In genomic region chr2:56743807-56744206, GRCh38 we compare ENCODE assay signal across 18 cellular contexts.
DNase-seq lines count a peak whose midpoint lies in the region; ATAC-seq, FAIRE-seq and TF ChIP-seq lines count a peak whose summit lies in the region.
"Had no signal": no experiment of that assay in that cellular context is flagged by ENCODE, and none has a peak within 500 bp of the region (broad histone marks: within the 10 kb centered on the region; RNA-seq: fewer than 3 reads in every experiment).

No MANE protein-coding gene starts in this region.

- ATAC-seq in HepG2, result no peak

- no peak for TF ChIP-seq RAD21 in liver (IDR thresholded peaks at IDR 0.05)
- no peak for TF ChIP-seq RAD21 in HepG2 (CRISPR knock-in tag; IDR thresholded peaks at IDR 0.05)

- POLR2A ChIA-PET in HepG2 (lab: Yijun Ruan, JAX), result no interaction called here

- H3K27ac Mint-ChIP-seq in endodermal cell, result peak overlapping the region; percentile 3
- H3K27ac Mint-ChIP-seq: CD4-positive, alpha-beta memory T cell had no signal

- H4K5ac ChIP-seq in mesendoderm (ENCODE audit: low read length), result no peak overlapping the region

- H3K23ac ChIP-seq in mesendoderm (ENCODE audit: low read length), result no peak overlapping the region

- H2AK5ac ChIP-seq in mesendoderm (ENCODE audit: low read length), result no peak overlapping the region

- no peaks in the 10 kb centered on the region for H3K79me2 ChIP-seq in HepG2 (ENCODE audit: insufficient read depth, low read length)
- H3K79me2 ChIP-seq in mesendoderm (ENCODE audit: control insufficient read depth, insufficient read depth, low read length), result no peaks in the 10 kb centered on the region

- H3K36me3 ChIP-seq in liver (ENCODE audit: control insufficient read depth in 4 of 4, insufficient read depth in 3 of 4, low read depth in 1 of 4, low read length in 3 of 4) (no peaks in the 10 kb centered on the region), HepG2 (replicated peaks in 1 of 2; ENCODE audit: control insufficient read depth in 1 of 2, insufficient read depth in 2 of 2, low read length in 2 of 2) (no peaks in the 10 kb centered on the region), endodermal cell (ENCODE audit: control insufficient read depth, insufficient read depth, low read length) (no peaks in the 10 kb centered on the region), mesendoderm (ENCODE audit: control insufficient read depth, insufficient read depth, low read length) (no peaks in the 10 kb centered on the region)
- H3K36me3 ChIP-seq: HAP-1 had no signal

- no peak for FAIRE-seq in HepG2 (lab: Jason Lieb, UNC)
- FAIRE-seq: G401.6, GM12892, H54 had no signal

- H3K27ac ChIP-seq in liver (ENCODE audit: low read depth in 1 of 2, low read length in 2 of 2) (no peak overlapping the region), HepG2 (ENCODE audit: extremely low read length, insufficient read depth, low read length) (no peak overlapping the region), endodermal cell (ENCODE audit: low read depth, low read length) (no peak overlapping the region), mesendoderm (ENCODE audit: low read depth, low read length) (peak overlapping the region; percentile 31)

- H3K4ac ChIP-seq in mesendoderm (ENCODE audit: low read depth, low read length), result no peak overlapping the region

- H3K36me3 Mint-ChIP-seq in endodermal cell (ENCODE audit: low read depth), result no peaks in the 10 kb centered on the region
- H3K36me3 Mint-ChIP-seq: CD4-positive, alpha-beta memory T cell had no signal

- no peak overlapping the region for H3K4me3 Mint-ChIP-seq in endodermal cell
- H3K4me3 Mint-ChIP-seq: CD4-positive, alpha-beta memory T cell had no signal

- BruUV-seq in HepG2 (replicated peaks; lab: Mats Ljungman, UMichigan), result no TSS peak

- TF ChIP-seq EP300 in HepG2 (IDR thresholded peaks at IDR 0.05; ENCODE audit: low read depth in 2 of 2, low read length in 2 of 2), result no peak
- no peak for TF ChIP-seq EP300 in HepG2 (CRISPR knock-in tag; IDR thresholded peaks at IDR 0.05; ENCODE audit: borderline replicate concordance)

- no peaks in the 10 kb centered on the region for H3K79me1 ChIP-seq in mesendoderm (ENCODE audit: low read length)

- no peaks in the 10 kb centered on the region for H3K9me3 Mint-ChIP-seq in endodermal cell

- no peaks in the 10 kb centered on the region for H3K9me3 ChIP-seq in liver (ENCODE audit: control insufficient read depth in 4 of 4, low read length in 3 of 4)
- no peaks in the 10 kb centered on the region for H3K9me3 ChIP-seq in HepG2 (ENCODE audit: low read length)
- H3K9me3 ChIP-seq in endodermal cell (ENCODE audit: control insufficient read depth, low read length), result no peaks in the 10 kb centered on the region
- H3K9me3 ChIP-seq: HAP-1 had no signal

- peak overlapping the region; percentile 31 for H3K56ac ChIP-seq in mesendoderm (ENCODE audit: low read length)

- no peak for TF ChIP-seq POLR2A in HepG2 (IDR thresholded peaks at IDR 0.05; ENCODE audit: insufficient read depth in 1 of 2, low read depth in 2 of 2, low read length in 2 of 2)
- TF ChIP-seq POLR2A in erythroblast (IDR thresholded peaks at IDR 0.05; ENCODE audit: low read length), result no peak

- H3K4me2 ChIP-seq in HepG2 (ENCODE audit: low read depth, low read length), result no peak overlapping the region
- no peak overlapping the region for H3K4me2 ChIP-seq in mesendoderm (ENCODE audit: low read length)

- no peak overlapping the region for H2BK15ac ChIP-seq in mesendoderm (replicated peaks; ENCODE audit: low read depth)

- WGBS in liver, result 72% methylated on average over 3 of the region's 3 CpGs
- 6% methylated on average over 3 of the region's 3 CpGs for WGBS in HepG2 (ENCODE audit: low lambda C conversion rate)
- 89 to 100% methylated on average over 1 to 2 of the region's 3 CpGs for WGBS in endodermal cell (ENCODE audit: insufficient coverage in 1 of 2, insufficient read length in 1 of 2), 2 experiments
- 100% methylated on average over 1 of the region's 3 CpGs for WGBS in mesendoderm (ENCODE audit: extremely low coverage, insufficient coverage, low lambda C conversion rate)

- H3K27me3 ChIP-seq in liver (ENCODE audit: control insufficient read depth in 4 of 4, insufficient read depth in 4 of 4, low read length in 3 of 4) (no peaks in the 10 kb centered on the region), HepG2 (ENCODE audit: control insufficient read depth in 1 of 2, insufficient read depth in 2 of 2, low read length in 2 of 2) (no peaks in the 10 kb centered on the region), endodermal cell (ENCODE audit: control insufficient read depth, insufficient read depth, low read length, poor library complexity, severe bottlenecking) (no peaks in the 10 kb centered on the region), mesendoderm (ENCODE audit: insufficient read depth, low read length, poor library complexity) (no peaks in the 10 kb centered on the region)

- H2BK5ac ChIP-seq in mesendoderm (ENCODE audit: low read length), result no peak overlapping the region

- H3K4me3 ChIP-seq in liver (ENCODE audit: low read depth in 1 of 3, low read length in 3 of 3) (no peak overlapping the region), HepG2 (replicated peaks in 1 of 3; ENCODE audit: insufficient read depth in 1 of 3, low read depth in 2 of 3, low read length in 3 of 3) (no peak overlapping the region), endodermal cell (ENCODE audit: low read length) (peak overlapping the region; percentile 2), mesendoderm (ENCODE audit: low read length) (no peak overlapping the region)
- H3K4me3 ChIP-seq: HAP-1 had no signal

- DNase-seq in HepG2 (ENCODE audit: low spot score), result no peak
- no peak for DNase-seq in endodermal cell
- no peak for DNase-seq in mesendoderm
- no peak for DNase-seq in erythroblast (lab: John Stamatoyannopoulos, UW)
- DNase-seq in DMS79 treated with DMSO at 0.1 percent for 48 hours (lab: John Stamatoyannopoulos, UW), result no peak
- DNase-seq: 8988T; C1 segment of cervical spinal cord; Calu3; CD4-positive, alpha-beta memory T cell; COR-L47; DMS53; DND-41; GOT3 had no signal

- no peak overlapping the region for H4K8ac ChIP-seq in mesendoderm (ENCODE audit: low read depth, low read length)

- H2AFZ ChIP-seq in HepG2 (ENCODE audit: low read length), result no peak overlapping the region

- H3K27me3 Mint-ChIP-seq in endodermal cell (ENCODE audit: insufficient read depth), result no peaks in the 10 kb centered on the region
- H3K27me3 Mint-ChIP-seq: CD4-positive, alpha-beta memory T cell had no signal

- no peak overlapping the region for H3K18ac ChIP-seq in mesendoderm (ENCODE audit: low read length)

- intact Hi-C loops in HepG2 (cut with micrococcal nuclease; ENCODE audit: unreplicated experiment), result no loop called here

- peaks cover 40% of the 10 kb centered on the region for H3K4me1 Mint-ChIP-seq in endodermal cell
- H3K4me1 Mint-ChIP-seq: CD4-positive, alpha-beta memory T cell had no signal

- H4K20me1 ChIP-seq in HepG2 (ENCODE audit: insufficient read depth, low read length), result no peaks in the 10 kb centered on the region

- in situ Hi-C loops in HepG2 (cut with HindIII; ENCODE audit: extremely low pct_ligation_motif_present, low pct_unique_long_range_greater_than_20kb), result no loop called here

- no peak overlapping the region for H3K9ac ChIP-seq in liver (ENCODE audit: low read depth in 1 of 2, low read length in 2 of 2)
- H3K9ac ChIP-seq in HepG2 (ENCODE audit: insufficient read depth, low read depth, low read length), result no peak overlapping the region
- H3K9ac ChIP-seq in endodermal cell (ENCODE audit: extremely low read depth, low read length, poor library complexity, severe bottlenecking), result no peak overlapping the region
- H3K9ac ChIP-seq in mesendoderm (ENCODE audit: low read length), result no peak overlapping the region

- no peak for TF ChIP-seq CTCF in liver (IDR thresholded peaks at IDR 0.05; ENCODE audit: low read depth, low read length, missing input control)
- TF ChIP-seq CTCF in HepG2 (CRISPR knock-in tag; IDR thresholded peaks at IDR 0.05), result no peak
- TF ChIP-seq CTCF in endodermal cell (conservative IDR thresholded peaks at IDR 0.05), result no peak

- CTCF ChIA-PET in HepG2 (lab: Yijun Ruan, JAX; ENCODE audit: low intra/inter-chr PET ratio, low total read pairs), result no interaction called here

- no peaks in the 10 kb centered on the region for H3K4me1 ChIP-seq in liver (ENCODE audit: control insufficient read depth in 4 of 4, insufficient read depth in 4 of 4, low read length in 3 of 4)
- no peaks in the 10 kb centered on the region for H3K4me1 ChIP-seq in HepG2 (ENCODE audit: insufficient read depth, low read length)
- peaks cover 8% of the 10 kb centered on the region for H3K4me1 ChIP-seq in endodermal cell (ENCODE audit: control insufficient read depth, insufficient read depth, low read length)
- no peaks in the 10 kb centered on the region for H3K4me1 ChIP-seq in mesendoderm (ENCODE audit: control insufficient read depth, low read depth, low read length)
- H3K4me1 ChIP-seq: HAP-1 had no signal

- H2BK120ac ChIP-seq in mesendoderm (ENCODE audit: low read depth, low read length), result no peak overlapping the region

TF ChIP-seq in liver, 16 proteins besides CTCF, POLR2A, EP300 and RAD21:
- TF ChIP-seq HNF4A (conservative IDR thresholded peaks at IDR 0.05), result peak; percentile 16 to 19
- no peak for TF ChIP-seq SP1 (IDR thresholded peaks at IDR 0.05)
- TF ChIP-seq MAX (IDR thresholded peaks at IDR 0.05), result no peak
- TF ChIP-seq GABPA (IDR thresholded peaks at IDR 0.05 in 1 of 2, conservative IDR thresholded peaks at IDR 0.05 in 1 of 2), result no peak
- TF ChIP-seq JUND (IDR thresholded peaks at IDR 0.05), result no peak
- TF ChIP-seq ATF3 (IDR thresholded peaks at IDR 0.05), result no peak

TF ChIP-seq in HepG2, 621 proteins besides CTCF, POLR2A, EP300 and RAD21 (continues in another document):
- TF ChIP-seq ZBTB26 (CRISPR knock-in tag; IDR thresholded peaks at IDR 0.05; ENCODE audit: borderline replicate concordance) (no peak), STAT5B (CRISPR knock-in tag; IDR thresholded peaks at IDR 0.05) (no peak)
